24 cellular contexts compared by ENCODE assay signal in the genomic region with DNA sequence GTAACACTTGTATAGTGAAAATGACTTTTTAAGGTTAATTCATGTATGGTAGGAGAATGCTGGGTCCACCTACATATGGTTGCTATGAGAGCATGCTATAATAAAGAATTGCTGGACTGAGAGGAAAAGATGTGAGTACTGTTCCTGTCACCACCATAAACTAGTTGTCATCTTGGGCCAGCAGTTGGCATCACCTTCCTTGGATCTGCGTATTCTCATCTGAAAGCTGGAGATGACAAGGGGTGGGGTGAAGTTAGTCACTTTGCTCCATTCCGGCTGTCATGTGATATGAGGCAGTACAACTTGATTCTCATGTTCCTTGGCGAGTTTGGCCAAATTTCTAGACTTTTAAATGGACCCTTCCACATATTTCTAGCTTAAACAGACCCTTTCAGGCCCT. TPM values are rescaled to one million over a fixed set of nuclear protein-coding genes. Genes with fewer than 3 reads are reported as not detected.
"Had no signal": no experiment of that assay in that cellular context is flagged by ENCODE, and none has a peak within 500 bp of the region (broad histone marks: within the 10 kb centered on the region; RNA-seq: fewer than 3 reads in every experiment).

No MANE protein-coding gene starts in this region.

- H2AFZ ChIP-seq: PC-9 had no signal

- H3K27me3 Mint-ChIP-seq: activated B cell treated with CpG ODN at 0.5 μM for 24 hours had no signal

- H3K36me3 ChIP-seq: MG63 had no signal

- H3K4me3 Mint-ChIP-seq: activated B cell treated with CpG ODN at 0.5 μM for 24 hours; activated CD4-positive, alpha-beta memory T cell treated with anti-CD3 and anti-CD28 coated beads, Interleukin-2, amount 10 ng/mL, durations not matched to agents 7 days and 5 days; activated naive CD4-positive, alpha-beta T cell treated with anti-CD3 and anti-CD28 coated beads for 36 hours; activated naive CD8-positive, alpha-beta T cell; activated T-helper 17 cell treated with anti-CD3 and anti-CD28 coated beads, Interleukin-2, amount 50 U/mL, for 72 hours; brain; T-cell had no signal

- H3K9me3 Mint-ChIP-seq: activated B cell treated with CpG ODN at 0.5 μM for 24 hours; activated CD4-positive, alpha-beta memory T cell treated with anti-CD3 and anti-CD28 coated beads, Interleukin-2, amount 10 ng/mL, durations not matched to agents 7 days and 5 days; activated naive CD4-positive, alpha-beta T cell treated with anti-CD3 and anti-CD28 coated beads for 36 hours; activated T-helper 17 cell treated with anti-CD3 and anti-CD28 coated beads, Interleukin-2, amount 50 U/mL, for 72 hours; brain; T-cell had no signal

- DNase-seq: activated B cell treated with CpG ODN at 0.5 μM for 24 hours; activated CD4-positive, alpha-beta memory T cell treated with anti-CD3 and anti-CD28 coated beads, Interleukin-2, amount 10 ng/mL, durations not matched to agents 7 days and 5 days; activated CD4-positive, alpha-beta T cell treated with anti-CD3 and anti-CD28 coated beads, Interleukin-2, amount 50 U/mL, for 1 hour; activated gamma-delta T cell; activated naive CD4-positive, alpha-beta T cell treated with anti-CD3 and anti-CD28 coated beads for 36 hours; activated T-cell treated with anti-CD3 and anti-CD28 coated beads for 4 hours; activated T-cell treated with anti-CD3 and anti-CD28 coated beads, Interleukin-2, amount 50 U/mL, for 48 hours; amygdala; MG63; MV-4-11; NCI-H1092 treated with DMSO at 0.1 percent for 48 hours; NCI-H1417 treated with DMSO at 0.1 percent for 48 hours; NCI-H1694; NCI-H2029; NCI-H446; NCI-H524; PC-9; T-cell; T-helper 2 cell; T1000 had no signal

- H3K4me3 ChIP-seq: MG63, PC-9, SK-N-MC had no signal

- ATAC-seq: activated T-helper 17 cell treated with anti-CD3 and anti-CD28 coated beads, Interleukin-2, amount 50 U/mL, for 72 hours; T-cell had no signal

- H3K27ac Mint-ChIP-seq: activated B cell treated with CpG ODN at 0.5 μM for 24 hours; activated CD4-positive, alpha-beta memory T cell treated with anti-CD3 and anti-CD28 coated beads, Interleukin-2, amount 10 ng/mL, durations not matched to agents 7 days and 5 days; activated naive CD4-positive, alpha-beta T cell treated with anti-CD3 and anti-CD28 coated beads for 36 hours; activated naive CD8-positive, alpha-beta T cell; activated T-helper 17 cell treated with anti-CD3 and anti-CD28 coated beads, Interleukin-2, amount 50 U/mL, for 72 hours; T-cell had no signal

- H3K36me3 Mint-ChIP-seq: activated naive CD8-positive, alpha-beta T cell; brain; T-cell had no signal

- H3K9me3 ChIP-seq: MG63 had no signal

- H3K27me3 ChIP-seq: MG63 had no signal

- H3K27ac ChIP-seq: PC-9, SK-N-MC had no signal

- H3K4me1 Mint-ChIP-seq: activated CD4-positive, alpha-beta memory T cell treated with anti-CD3 and anti-CD28 coated beads, Interleukin-2, amount 10 ng/mL, durations not matched to agents 7 days and 5 days; activated T-helper 17 cell treated with anti-CD3 and anti-CD28 coated beads, Interleukin-2, amount 50 U/mL, for 72 hours; T-cell had no signal

- H3K4me2 ChIP-seq: PC-9 had no signal

RNA-seq across cellular contexts. Expression of a gene that starts 33.3 kb away (rescaled TPM):
- total RNA-seq: PC-9 had no signal
